Comparison of ENCODE assay signal across 8 cellular contexts in genomic region chr1:19918057-19918456, GRCh38. TPM values are rescaled to one million over a fixed set of nuclear protein-coding genes. Genes with fewer than 3 reads are reported as not detected.
DNase-seq lines count a peak whose midpoint lies in the region; ATAC-seq, FAIRE-seq and TF ChIP-seq lines count a peak whose summit lies in the region.

No MANE protein-coding gene starts in this region.

- peak; percentile 77 for TF ChIP-seq CTCF in GM13976 (IDR thresholded peaks at IDR 0.05; ENCODE audit: borderline replicate concordance, control extremely low read depth, extremely low read depth, insufficient read depth, missing control alignments)
- TF ChIP-seq CTCF in activated B cell treated with CpG ODN at 0.5 μM for 24 hours (IDR thresholded peaks at IDR 0.05) = peak; percentile 86
- TF ChIP-seq CTCF in cardiac fibroblast (IDR thresholded peaks at IDR 0.05; ENCODE audit: low read depth, low read length) = peak; percentile 87
- peak; percentile 90 for TF ChIP-seq CTCF in kidney epithelial cell (IDR thresholded peaks at IDR 0.05; ENCODE audit: insufficient read depth, low read length, poor library complexity, severe bottlenecking)

- H3K4me3 Mint-ChIP-seq in activated B cell treated with CpG ODN at 0.5 μM for 24 hours = no peak overlapping the region

- no peak overlapping the region for H3K27ac Mint-ChIP-seq in activated B cell treated with CpG ODN at 0.5 μM for 24 hours

- in situ Hi-C loops in GM13976 (cut with MboI; ENCODE audit: low sequenced_read_pairs, unreplicated experiment) = loop anchor here (25.0 kb wide), 2 partner anchors 244 to 569 kb away; partner anchors contain the start of gene CAMK2N1

- peak; percentile 74 for ATAC-seq in activated B cell treated with CpG ODN at 0.5 μM for 24 hours (ENCODE audit: low read depth)
- no peak for ATAC-seq in HG02885 (IDR thresholded peaks at IDR 0.05; ENCODE audit: poor library complexity, unreplicated experiment)

- H3K36me3 Mint-ChIP-seq in activated B cell treated with CpG ODN at 0.5 μM for 24 hours (ENCODE audit: low read depth) = peaks cover 18% of the 10 kb centered on the region

- H3K4me3 ChIP-seq in cardiac fibroblast (replicated peaks in 1 of 2; ENCODE audit: low read depth in 2 of 2, low read length in 2 of 2) = no peak overlapping the region
- no peak overlapping the region for H3K4me3 ChIP-seq in kidney epithelial cell (ENCODE audit: low read depth, low read length)

- H3K36me3 ChIP-seq in kidney epithelial cell (ENCODE audit: control insufficient read depth, insufficient read depth, low read length) = no peaks in the 10 kb centered on the region

- no peaks in the 10 kb centered on the region for H3K9me3 Mint-ChIP-seq in activated B cell treated with CpG ODN at 0.5 μM for 24 hours

- H3K27me3 ChIP-seq in kidney epithelial cell (ENCODE audit: control insufficient read depth, insufficient read depth, low read length) = no peaks in the 10 kb centered on the region

- FAIRE-seq in A204.1 (lab: Jason Lieb, UNC) = peak; percentile 79

- H3K4me1 Mint-ChIP-seq in activated B cell treated with CpG ODN at 0.5 μM for 24 hours = peaks cover 2% of the 10 kb centered on the region

- intact Hi-C loops in activated B cell treated with CpG ODN at 0.5 μM for 24 hours (cut with micrococcal nuclease) = loop anchor here (1.0 to 2.0 kb wide), 6 partner anchors 169 to 722 kb away; no protein-coding TSS in a partner anchor

- POLR2A ChIA-PET in activated B cell treated with CpG ODN at 0.5 μM for 24 hours (lab: Charles Lee) = no interaction called here

- peaks cover 5% of the 10 kb centered on the region for H3K27me3 Mint-ChIP-seq in activated B cell treated with CpG ODN at 0.5 μM for 24 hours

- CTCF ChIA-PET in activated B cell treated with CpG ODN at 0.5 μM for 24 hours (lab: Charles Lee) = interaction anchor here (0.7 to 6.8 kb wide), 10 partner anchors 8 to 577 kb away, joined by 3 to 91 read pairs (median 3); partner anchors contain the start of gene OTUD3

- DNase-seq in GM13976 (ENCODE audit: low spot score) (peak; percentile 91), NCI-H2171 (lab: John Stamatoyannopoulos, UW) (peak; percentile 66), activated B cell treated with CpG ODN at 0.5 μM for 24 hours (peak; percentile 57), cardiac fibroblast (ENCODE audit: low read depth in 2 of 2) (peak; percentile 89 to 90), kidney epithelial cell (ENCODE audit: low read depth) (peak; percentile 21)
- peak; percentile 75 for DNase-seq in stimulated activated CD4-positive, alpha-beta T cell treated with anti-CD3 and anti-CD28 coated beads, Interleukin-1b, Interleukin-23, amount 100 ng/mL, for 48 hours

RNA-seq across cellular contexts. Expression of gene PLA2G2E, which starts 5.4 kb away (rescaled TPM):
- total RNA-seq in activated B cell treated with CpG ODN at 0.5 μM for 24 hours = not detected in 2 replicates
- not detected in 2 replicates for total RNA-seq in kidney epithelial cell

RNA-seq across cellular contexts. Expression of gene OTUD3, which starts 35.9 kb away (rescaled TPM):
- total RNA-seq in activated B cell treated with CpG ODN at 0.5 μM for 24 hours (13.2 and 14.2 TPM in 2 replicates), kidney epithelial cell (8.0 and 8.4 TPM in 2 replicates)

Comparison
In these comparisons a context has a peak if more than half of its experiments do, and no peak if none do; other contexts are left out.
1. DNase-seq: peak in every context shown above with its lines; median percentile 91 in GM13976; 90 in cardiac fibroblast; 75 in stimulated activated CD4-positive, alpha-beta T cell treated with anti-CD3 and anti-CD28 coated beads, Interleukin-1b, Interleukin-23, amount 100 ng/mL, for 48 hours; 66 in NCI-H2171; 57 in activated B cell treated with CpG ODN at 0.5 μM for 24 hours; 21 in kidney epithelial cell.